ENCODE assay signal across 9 cellular contexts in the genomic region with DNA sequence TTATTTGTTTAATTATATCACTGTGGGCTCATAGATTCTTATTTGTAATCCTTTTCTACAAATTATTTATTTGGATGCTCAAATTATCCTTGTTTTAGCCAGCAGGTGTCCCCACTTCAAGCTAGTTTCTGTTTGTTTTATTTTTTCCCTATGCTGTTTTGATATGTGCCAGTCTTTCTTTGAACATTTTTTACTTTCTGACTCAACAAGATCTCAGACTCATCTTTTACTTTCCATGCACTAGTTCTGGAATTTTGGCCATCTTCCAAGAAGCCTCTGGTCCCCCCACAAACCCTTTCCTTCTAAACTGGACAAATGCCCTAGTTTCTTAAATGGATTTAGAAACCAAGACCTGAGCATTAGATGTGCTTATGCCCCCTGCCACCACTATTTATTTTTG. TPM values are rescaled to one million over a fixed set of nuclear protein-coding genes. Genes with fewer than 3 reads are reported as not detected.
DNase-seq lines count a peak whose midpoint lies in the region; ATAC-seq and TF ChIP-seq lines count a peak whose summit lies in the region.
"Had no signal": no experiment of that assay in that cellular context is flagged by ENCODE, and none has a peak within 500 bp of the region (broad histone marks: within the 10 kb centered on the region; RNA-seq: fewer than 3 reads in every experiment).

No MANE protein-coding gene starts in this region.

- no peaks in the 10 kb centered on the region for H3K9me3 ChIP-seq in adipocyte (ENCODE audit: control insufficient read depth, low read length)
- no peaks in the 10 kb centered on the region for H3K9me3 ChIP-seq in liver (ENCODE audit: control insufficient read depth in 4 of 4, low read length in 3 of 4)
- H3K9me3 ChIP-seq: neutrophil had no signal

- H3K36me3 ChIP-seq in adipocyte (ENCODE audit: control insufficient read depth, insufficient read depth, low read length, severe bottlenecking) (no peaks in the 10 kb centered on the region), liver (ENCODE audit: control insufficient read depth in 4 of 4, insufficient read depth in 3 of 4, low read depth in 1 of 4, low read length in 3 of 4) (no peaks in the 10 kb centered on the region)
- H3K36me3 ChIP-seq: neutrophil had no signal

- ATAC-seq in HG03135 (IDR thresholded peaks at IDR 0.05; ENCODE audit: unreplicated experiment): no peak

- H3K27me3 ChIP-seq in HL-60 (ENCODE audit: insufficient read depth, poor library complexity, severe bottlenecking): no peaks in the 10 kb centered on the region
- no peaks in the 10 kb centered on the region for H3K27me3 ChIP-seq in adipocyte (replicated peaks; ENCODE audit: control insufficient read depth, insufficient read depth, low read length)
- no peaks in the 10 kb centered on the region for H3K27me3 ChIP-seq in liver (ENCODE audit: control insufficient read depth in 4 of 4, insufficient read depth in 4 of 4, low read length in 3 of 4)
- H3K27me3 ChIP-seq: neutrophil had no signal

- H3K9ac ChIP-seq in adipocyte (ENCODE audit: low read length) (peak overlapping the region; percentile 54), liver (ENCODE audit: low read depth in 1 of 2, low read length in 2 of 2) (no peak overlapping the region)

- no peak for DNase-seq in HL-60 (ENCODE audit: low read depth in 1 of 2, low spot score in 1 of 2)
- DNase-seq in adipocyte (ENCODE audit: low read depth): peak; percentile 68
- no peak for DNase-seq in NCI-H2107 treated with DMSO at 0.1 percent for 48 hours (lab: John Stamatoyannopoulos, UW; ENCODE audit: unreplicated experiment)
- DNase-seq in NCI-H187 treated with DMSO at 0.1 percent for 48 hours (lab: John Stamatoyannopoulos, UW): no peak
- DNase-seq in NCI-H128 (lab: John Stamatoyannopoulos, UW; ENCODE audit: unreplicated experiment): no peak

- no peak overlapping the region for H3K27ac ChIP-seq in C4-2B
- no peak overlapping the region for H3K27ac ChIP-seq in HL-60 (replicated peaks)
- no peak overlapping the region for H3K27ac ChIP-seq in liver (ENCODE audit: low read depth in 1 of 2, low read length in 2 of 2)
- H3K27ac ChIP-seq: neutrophil had no signal

- TF ChIP-seq CTCF in C4-2B (conservative IDR thresholded peaks at IDR 0.05): peak; percentile 85
- TF ChIP-seq CTCF in HL-60 (IDR thresholded peaks at IDR 0.05; ENCODE audit: insufficient read depth, low read length): peak; percentile 41
- peak; percentile 38 for TF ChIP-seq CTCF in liver (IDR thresholded peaks at IDR 0.05; ENCODE audit: low read depth, low read length, missing input control)

- peak; percentile 63 to 70 for TF ChIP-seq RAD21 in liver (IDR thresholded peaks at IDR 0.05)

- H3K4me1 ChIP-seq in adipocyte (ENCODE audit: control insufficient read depth, insufficient read depth, low read length) (peaks cover 19% of the 10 kb centered on the region), liver (ENCODE audit: control insufficient read depth in 4 of 4, insufficient read depth in 4 of 4, low read length in 3 of 4) (peaks cover 0 to 4% (median 0%) of the 10 kb centered on the region in 4 donors)

- H3K4me3 ChIP-seq in HL-60 (replicated peaks; ENCODE audit: insufficient read depth, low read length) (no peak overlapping the region), adipocyte (ENCODE audit: low read length) (no peak overlapping the region), liver (ENCODE audit: low read depth in 1 of 3, low read length in 3 of 3) (no peak overlapping the region)

TF ChIP-seq in liver, 16 proteins besides CTCF, POLR2A, EP300 and RAD21:
- TF ChIP-seq NR2F2 (IDR thresholded peaks at IDR 0.05) (no peak), SP1 (IDR thresholded peaks at IDR 0.05) (no peak), ZBTB33 (IDR thresholded peaks at IDR 0.05) (no peak), GABPA (IDR thresholded peaks at IDR 0.05 in 1 of 2, conservative IDR thresholded peaks at IDR 0.05 in 1 of 2) (no peak), MAX (IDR thresholded peaks at IDR 0.05) (no peak), TAF1 (conservative IDR thresholded peaks at IDR 0.05) (no peak), HNF4A (conservative IDR thresholded peaks at IDR 0.05) (no peak), ATF3 (IDR thresholded peaks at IDR 0.05) (no peak), FOXA1 (IDR thresholded peaks at IDR 0.05) (no peak), FOXA2 (IDR thresholded peaks at IDR 0.05) (no peak), YY1 (IDR thresholded peaks at IDR 0.05) (no peak), HNF4G (IDR thresholded peaks at IDR 0.05) (no peak), JUND (IDR thresholded peaks at IDR 0.05) (no peak)
- TF ChIP-seq, protein P1, sequence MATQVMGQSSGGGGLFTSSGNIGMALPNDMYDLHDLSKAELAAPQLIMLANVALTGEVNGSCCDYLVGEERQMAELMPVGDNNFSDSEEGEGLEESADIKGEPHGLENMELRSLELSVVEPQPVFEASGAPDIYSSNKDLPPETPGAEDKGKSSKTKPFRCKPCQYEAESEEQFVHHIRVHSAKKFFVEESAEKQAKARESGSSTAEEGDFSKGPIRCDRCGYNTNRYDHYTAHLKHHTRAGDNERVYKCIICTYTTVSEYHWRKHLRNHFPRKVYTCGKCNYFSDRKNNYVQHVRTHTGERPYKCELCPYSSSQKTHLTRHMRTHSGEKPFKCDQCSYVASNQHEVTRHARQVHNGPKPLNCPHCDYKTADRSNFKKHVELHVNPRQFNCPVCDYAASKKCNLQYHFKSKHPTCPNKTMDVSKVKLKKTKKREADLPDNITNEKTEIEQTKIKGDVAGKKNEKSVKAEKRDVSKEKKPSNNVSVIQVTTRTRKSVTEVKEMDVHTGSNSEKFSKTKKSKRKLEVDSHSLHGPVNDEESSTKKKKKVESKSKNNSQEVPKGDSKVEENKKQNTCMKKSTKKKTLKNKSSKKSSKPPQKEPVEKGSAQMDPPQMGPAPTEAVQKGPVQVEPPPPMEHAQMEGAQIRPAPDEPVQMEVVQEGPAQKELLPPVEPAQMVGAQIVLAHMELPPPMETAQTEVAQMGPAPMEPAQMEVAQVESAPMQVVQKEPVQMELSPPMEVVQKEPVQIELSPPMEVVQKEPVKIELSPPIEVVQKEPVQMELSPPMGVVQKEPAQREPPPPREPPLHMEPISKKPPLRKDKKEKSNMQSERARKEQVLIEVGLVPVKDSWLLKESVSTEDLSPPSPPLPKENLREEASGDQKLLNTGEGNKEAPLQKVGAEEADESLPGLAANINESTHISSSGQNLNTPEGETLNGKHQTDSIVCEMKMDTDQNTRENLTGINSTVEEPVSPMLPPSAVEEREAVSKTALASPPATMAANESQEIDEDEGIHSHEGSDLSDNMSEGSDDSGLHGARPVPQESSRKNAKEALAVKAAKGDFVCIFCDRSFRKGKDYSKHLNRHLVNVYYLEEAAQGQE (IDR thresholded peaks at IDR 0.05): no peak

RNA-seq across cellular contexts. Expression of gene MRPS16, which starts 11.5 kb away (rescaled TPM):
- 10 to 100 TPM; 34.2 to 39.5 TPM for total RNA-seq in liver
- 10 to 100 TPM; 57.2 to 87.5 TPM for polyA plus RNA-seq in liver

RNA-seq across cellular contexts. Expression of gene DNAJC9, which starts 16.9 kb away (rescaled TPM):
- total RNA-seq in liver: 10 to 100 TPM; 14.7 to 45.5 TPM
- 1 to 10 TPM; 4.1 to 5.1 TPM for polyA plus RNA-seq in liver
